In genomic region chr6:3767483-3767882, GRCh38 we compare ENCODE assay signal across 1 cellular context.
A peak's percentile ranks its signal among the peaks of the same experiment; 100 is the strongest.
TF ChIP-seq lines count a peak whose summit lies in the region.
"Not testable (repeated sequence)": the region's sequence is repeated elsewhere in the genome, so short reads cannot be mapped to it uniquely, and the experiment has no call there.

No MANE protein-coding gene starts in this region.

TF ChIP-seq in HepG2, 621 proteins besides CTCF, POLR2A, EP300 and RAD21 (continued from another document and continues in another):
- TF ChIP-seq AHDC1 (CRISPR knock-in tag; IDR thresholded peaks at IDR 0.05; ENCODE audit: borderline replicate concordance) (0 out of 2 replicates have a peak, but pooled peaks have one; percentile 30), ZGPAT (CRISPR knock-in tag; IDR thresholded peaks at IDR 0.05) (peak; percentile 64; the same call in 1 of the 2 replicates), RXRB (CRISPR knock-in tag; IDR thresholded peaks at IDR 0.05; ENCODE audit: borderline replicate concordance) (0 out of 2 replicates have a peak, but pooled peaks have one; percentile 9), SAP130 (CRISPR knock-in tag; IDR thresholded peaks at IDR 0.05; ENCODE audit: low read depth) (0 out of 2 replicates have a peak, but pooled peaks have one; percentile 10), ELF3 (CRISPR knock-in tag; IDR thresholded peaks at IDR 0.05) (0 out of 2 replicates have a peak, but pooled peaks have one; percentile 17), HNF4A (CRISPR knock-in tag; IDR thresholded peaks at IDR 0.05) (0 out of 2 replicates have a peak, but pooled peaks have one; percentile 11), CEBPG (CRISPR knock-in tag; IDR thresholded peaks at IDR 0.05) (peak; percentile 88), TEAD3 (CRISPR knock-in tag; optimal IDR thresholded peaks at IDR 0.05; ENCODE audit: borderline replicate concordance) (peak; percentile 96), GFI1 (CRISPR knock-in tag; IDR thresholded peaks at IDR 0.05; ENCODE audit: borderline replicate concordance) (peak; percentile 40; the same call in 1 of the 2 replicates), ZNF646 (CRISPR knock-in tag; IDR thresholded peaks at IDR 0.05) (0 out of 2 replicates have a peak, but pooled peaks have one; percentile 6), ZNF280B (CRISPR knock-in tag; IDR thresholded peaks at IDR 0.05; ENCODE audit: borderline replicate concordance) (peak; percentile 58; the same call in 1 of the 2 replicates), ZNF788 (CRISPR knock-in tag; IDR thresholded peaks at IDR 0.05; ENCODE audit: borderline replicate concordance) (peak; percentile 30; the same call in 1 of the 2 replicates), CBX5 (CRISPR knock-in tag; IDR thresholded peaks at IDR 0.05; ENCODE audit: borderline replicate concordance) (peak; percentile 57; the same call in 1 of the 2 replicates), ARID5B (CRISPR knock-in tag; IDR thresholded peaks at IDR 0.05) (peak; percentile 40), ZBTB40 (CRISPR knock-in tag; IDR thresholded peaks at IDR 0.05) (0 out of 2 replicates have a peak, but pooled peaks have one; percentile 23), RFX1 (IDR thresholded peaks at IDR 0.05) (0 out of 2 replicates have a peak, but pooled peaks have one; percentile 12), SALL1 (CRISPR knock-in tag; IDR thresholded peaks at IDR 0.05) (peak; percentile 55; the same call in 1 of the 2 replicates)
- not testable (repeated sequence) for TF ChIP-seq ZBTB40 (IDR thresholded peaks at IDR 0.05)
